Comparison of ENCODE assay signal across 8 cellular contexts in the genomic region with DNA sequence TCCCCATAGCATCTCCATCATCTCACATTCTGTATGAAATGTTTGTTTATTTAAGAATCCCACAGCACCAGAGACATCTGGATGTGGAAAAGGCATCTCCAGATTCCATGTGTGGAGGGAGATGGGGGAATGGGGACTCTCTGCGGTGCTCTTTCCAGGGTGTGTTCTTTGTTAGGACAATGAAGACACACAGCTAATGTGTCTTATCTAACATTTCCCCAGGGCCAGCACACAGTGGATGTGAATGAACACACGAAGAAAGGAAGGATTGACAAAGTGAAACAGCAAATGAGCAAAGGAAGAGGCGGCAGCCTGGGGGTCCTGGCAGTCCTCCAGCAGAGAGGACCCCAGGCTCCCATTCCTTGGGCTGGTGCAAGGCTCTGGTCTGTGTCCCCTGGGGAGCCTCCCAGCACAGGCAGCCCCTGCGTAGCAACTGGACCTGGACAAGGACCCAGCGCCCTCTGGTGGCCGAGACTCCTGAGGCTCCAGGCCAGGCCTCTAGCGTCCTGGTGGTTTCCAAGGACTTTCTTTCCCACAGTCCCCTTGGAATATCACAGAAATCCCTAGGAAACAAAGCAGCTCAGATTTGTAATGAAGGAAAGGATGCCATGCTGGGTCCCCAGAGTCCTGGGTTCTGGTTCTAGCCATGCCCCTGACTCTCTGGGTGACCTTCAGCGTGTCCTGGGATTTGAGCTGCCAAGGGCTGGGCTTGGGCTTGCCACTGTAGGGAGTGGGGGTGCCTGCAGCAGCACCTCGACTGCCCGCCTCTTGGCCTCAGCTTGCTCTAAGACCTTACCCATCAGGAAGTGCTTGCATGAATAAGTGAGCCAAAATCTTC. TPM values are rescaled to one million over a fixed set of nuclear protein-coding genes. Genes with fewer than 3 reads are reported as not detected.
DNase-seq lines count a peak whose midpoint lies in the region; ATAC-seq and TF ChIP-seq lines count a peak whose summit lies in the region.

No MANE protein-coding gene starts in this region.

- 13 to 27% (median 17%) methylated on average over 6 to 10 of the region's 10 CpGs for WGBS in stomach, 5 donors

- peaks cover 18 to 40% (median 32%) of the 10 kb centered on the region in 4 donors for H3K4me1 ChIP-seq in stomach

- peaks cover 38% of the 10 kb centered on the region for H3K4me1 Mint-ChIP-seq in neural crest cell

- DNase-seq in ELF-1 (ENCODE audit: low read depth, low spot score) (peak; percentile 91), RKO (ENCODE audit: low spot score) (peak; percentile 83), activated T-helper 1 cell treated with Interleukin-2 at 50 U/mL for 16 hours (ENCODE audit: low read depth) (peak; percentile 70), fibroblast of mammary gland (ENCODE audit: low read depth) (peak; percentile 85), neural crest cell (ENCODE audit: low read depth, low spot score) (peak; percentile 98), stomach (peak; percentile 93)
- peak; percentile 60 for DNase-seq in Jurkat, Clone E6-1 (ENCODE audit: low read depth, low spot score)

- intact Hi-C loops in stomach (cut with DNase I; ENCODE audit: low total_unique reads), result loop anchor here (5.0 kb wide), 1 partner anchor 109 kb away; no protein-coding TSS in a partner anchor

- no peaks in the 10 kb centered on the region for H3K9me3 ChIP-seq in stomach

- H3K36me3 Mint-ChIP-seq in neural crest cell (ENCODE audit: low read depth), result no peaks in the 10 kb centered on the region

- no peak overlapping the region for H3K4me3 ChIP-seq in Jurkat, Clone E6-1 (ENCODE audit: low read length)
- H3K4me3 ChIP-seq in fibroblast of mammary gland (ENCODE audit: control insufficient read depth, low read depth, low read length) (no peak overlapping the region), stomach (no peak overlapping the region)

- H3K27ac Mint-ChIP-seq in neural crest cell (ENCODE audit: unreplicated experiment), result no peak overlapping the region

- TF ChIP-seq CTCF in fibroblast of mammary gland (conservative IDR thresholded peaks at IDR 0.05; ENCODE audit: control insufficient read depth, insufficient read depth, low read depth, low read length), result peak; percentile 93
- peak; percentile 99 for TF ChIP-seq CTCF in neural crest cell (conservative IDR thresholded peaks at IDR 0.05)
- peak in 5 of 7 experiments; percentile 59 to 94 (median 90) for TF ChIP-seq CTCF in stomach (IDR thresholded peaks at IDR 0.05)

- no peaks in the 10 kb centered on the region for H3K9me3 Mint-ChIP-seq in neural crest cell

- peak overlapping the region; percentile 62 for H3K4me3 Mint-ChIP-seq in neural crest cell

- no peak for ATAC-seq in GM18867 (IDR thresholded peaks at IDR 0.05; ENCODE audit: unreplicated experiment)

- no peak for TF ChIP-seq POLR2A in stomach (IDR thresholded peaks at IDR 0.05)

- H3K27ac ChIP-seq in stomach, result peak overlapping the region in 1 of 5 donors; percentile 37

- peaks cover 0 to 22% (median 12%) of the 10 kb centered on the region in 4 donors for H3K36me3 ChIP-seq in stomach

- peaks cover 24% of the 10 kb centered on the region for H3K27me3 Mint-ChIP-seq in neural crest cell (ENCODE audit: low read depth)

- H3K27me3 ChIP-seq in stomach, result no peaks in the 10 kb centered on the region

- TF ChIP-seq EP300 in stomach (IDR thresholded peaks at IDR 0.05), result no peak

RNA-seq across cellular contexts. Expression of a gene that starts 3.5 kb away (rescaled TPM):
- 43.2 TPM for polyA plus RNA-seq in Jurkat, Clone E6-1 (2012; ENCODE audit: insufficient read depth, insufficient read length)
- 129 and 147 TPM in 2 replicates for total RNA-seq in neural crest cell
- total RNA-seq in stomach, result 100 to 1,000 TPM in 2 of 5 donors, 10 to 100 TPM in 3; 14.6 to 126 (median 97.0) TPM
- 100 to 1,000 TPM in 1 of 3 donors, 10 to 100 TPM in 2; 43.5 to 142 (median 76.6) TPM for polyA plus RNA-seq in stomach

RNA-seq across cellular contexts. Expression of a gene that starts 8.7 kb away (rescaled TPM):
- polyA plus RNA-seq in Jurkat, Clone E6-1 (2012; ENCODE audit: insufficient read depth, insufficient read length), result 4.1 TPM
- total RNA-seq in neural crest cell (10.5 and 11.4 TPM in 2 replicates), stomach (10 to 100 TPM in 1 of 5 donors, 1 to 10 TPM in 2, under 1 TPM in 1, not detected in 1; 0.43 to 31.2 (median 3.9) TPM)
- polyA plus RNA-seq in stomach, result 1 to 10 TPM; 2.4 to 6.0 (median 4.9) TPM

RNA-seq across cellular contexts. Expression of a gene that starts 15.9 kb away (rescaled TPM):
- polyA plus RNA-seq in Jurkat, Clone E6-1 (2012; ENCODE audit: insufficient read depth, insufficient read length), result 187 TPM
- 125 and 130 TPM in 2 replicates for total RNA-seq in neural crest cell
- total RNA-seq in stomach, result 100 to 1,000 TPM in 3 of 5 donors, 10 to 100 TPM in 2; 54.9 to 263 (median 128) TPM
- polyA plus RNA-seq in stomach, result 10 to 100 TPM; 65.3 to 72.9 (median 71.0) TPM

RNA-seq across cellular contexts. Expression of a gene that starts 27.5 kb away (rescaled TPM):
- polyA plus RNA-seq in Jurkat, Clone E6-1 (2012; ENCODE audit: insufficient read depth, insufficient read length), result 214 TPM
- 387 and 410 TPM in 2 replicates for total RNA-seq in neural crest cell
- total RNA-seq in stomach, result 10 to 100 TPM; 15.2 to 78.1 (median 53.3) TPM
- polyA plus RNA-seq in stomach, result 10 to 100 TPM; 14.7 to 31.3 (median 22.7) TPM

RNA-seq across cellular contexts. Expression of a gene that starts 53.5 kb away (rescaled TPM):
- polyA plus RNA-seq in Jurkat, Clone E6-1 (2012; ENCODE audit: insufficient read depth, insufficient read length), result 89.2 TPM
- total RNA-seq in neural crest cell (96.3 and 98.4 TPM in 2 replicates), stomach (100 to 1,000 TPM in 3 of 5 donors, 10 to 100 TPM in 2; 40.4 to 316 (median 143) TPM)
- polyA plus RNA-seq in stomach, result 100 to 1,000 TPM; 106 to 140 (median 136) TPM
